Comparison of ENCODE assay signal across 29 cellular contexts in genomic region chr10:126777726-126778125, GRCh38.
"Had no signal": no experiment of that assay in that cellular context is flagged by ENCODE, and none has a peak within 500 bp of the region (broad histone marks: within the 10 kb centered on the region; RNA-seq: fewer than 3 reads in every experiment).

No MANE protein-coding gene starts in this region.

- H3K27ac Mint-ChIP-seq: activated CD4-positive, alpha-beta T cell treated with anti-CD3 and anti-CD28 coated beads for 36 hours; activated CD4-positive, alpha-beta T cell treated with anti-CD3 and anti-CD28 coated beads, Interleukin-2, amount 10 ng/mL, durations not matched to agents 7 days and 5 days; activated CD8-positive, alpha-beta T cell treated with anti-CD3 and anti-CD28 coated beads, Interleukin-2, amount 10 ng/mL, durations not matched to agents 7 days and 5 days; activated naive CD4-positive, alpha-beta T cell treated with anti-CD3 and anti-CD28 coated beads, Interleukin-2, amount 10 ng/mL, durations not matched to agents 7 days and 5 days; activated naive CD8-positive, alpha-beta T cell; activated naive CD8-positive, alpha-beta T cell treated with anti-CD3 and anti-CD28 coated beads, Interleukin-2, amount 50 U/mL, for 24 hours; activated T-cell treated with anti-CD3 and anti-CD28 coated beads, Interleukin-2, amount 50 U/mL, for 24 hours; brain had no signal

- H3K9me3 Mint-ChIP-seq: activated CD4-positive, alpha-beta T cell treated with anti-CD3 and anti-CD28 coated beads, Interleukin-2, amount 10 ng/mL, durations not matched to agents 7 days and 5 days; activated naive CD8-positive, alpha-beta T cell treated with anti-CD3 and anti-CD28 coated beads, Interleukin-2, amount 50 U/mL, for 24 hours; activated T-cell treated with anti-CD3 and anti-CD28 coated beads, Interleukin-2, amount 50 U/mL, for 24 hours had no signal

- H3K4me1 Mint-ChIP-seq: activated CD4-positive, alpha-beta T cell treated with anti-CD3 and anti-CD28 coated beads for 36 hours; activated CD4-positive, alpha-beta T cell treated with anti-CD3 and anti-CD28 coated beads, Interleukin-2, amount 10 ng/mL, durations not matched to agents 7 days and 5 days; activated naive CD4-positive, alpha-beta T cell treated with anti-CD3 and anti-CD28 coated beads, Interleukin-2, amount 10 ng/mL, durations not matched to agents 7 days and 5 days; activated naive CD8-positive, alpha-beta T cell treated with anti-CD3 and anti-CD28 coated beads, Interleukin-2, amount 50 U/mL, for 24 hours; brain had no signal

- H3K27me3 ChIP-seq: SJCRH30 had no signal

- H3K27me3 Mint-ChIP-seq: activated CD4-positive, alpha-beta T cell treated with anti-CD3 and anti-CD28 coated beads for 36 hours; activated CD4-positive, alpha-beta T cell treated with anti-CD3 and anti-CD28 coated beads, Interleukin-2, amount 10 ng/mL, durations not matched to agents 7 days and 5 days; activated naive CD4-positive, alpha-beta T cell treated with anti-CD3 and anti-CD28 coated beads, Interleukin-2, amount 10 ng/mL, durations not matched to agents 7 days and 5 days; activated naive CD8-positive, alpha-beta T cell treated with anti-CD3 and anti-CD28 coated beads, Interleukin-2, amount 50 U/mL, for 24 hours; activated T-cell treated with anti-CD3 and anti-CD28 coated beads, Interleukin-2, amount 50 U/mL, for 24 hours; brain had no signal

- H3K4me3 ChIP-seq: SJCRH30, SK-N-MC had no signal

- H3K27ac ChIP-seq: SJCRH30, SK-N-MC, WERI-Rb-1 had no signal

- ATAC-seq: activated CD4-positive, alpha-beta T cell treated with anti-CD3 and anti-CD28 coated beads for 36 hours; activated CD8-positive, alpha-beta T cell treated with anti-CD3 and anti-CD28 coated beads, Interleukin-2, amount 10 ng/mL, durations not matched to agents 7 days and 5 days; activated naive CD8-positive, alpha-beta T cell treated with anti-CD3 and anti-CD28 coated beads, Interleukin-2, amount 50 U/mL, for 24 hours; Panc1 had no signal

- H3K9me3 ChIP-seq: SJCRH30 had no signal

- DNase-seq: activated CD4-positive, alpha-beta T cell treated with anti-CD3 and anti-CD28 coated beads for 36 hours; activated CD4-positive, alpha-beta T cell treated with anti-CD3 and anti-CD28 coated beads, Interleukin-2, amount 10 ng/mL, durations not matched to agents 7 days and 5 days; activated CD4-positive, alpha-beta T cell treated with anti-CD3 and anti-CD28 coated beads, Interleukin-2, amount 50 U/mL, for 48 hours; activated CD8-positive, alpha-beta T cell treated with anti-CD3 and anti-CD28 coated beads, Interleukin-2, amount 10 ng/mL, durations not matched to agents 7 days and 5 days; activated gamma-delta T cell treated with Interleukin-2 at 50 U/mL for 16 hours; activated naive CD4-positive, alpha-beta T cell treated with anti-CD3 and anti-CD28 coated beads, Interleukin-2, amount 10 ng/mL, durations not matched to agents 7 days and 5 days; activated naive CD8-positive, alpha-beta T cell treated with anti-CD3 and anti-CD28 coated beads, Interleukin-2, amount 50 U/mL, for 24 hours; activated T-cell treated with anti-CD3 and anti-CD28 coated beads, Interleukin-2, amount 50 U/mL, for 24 hours; anterior cingulate cortex; caudate nucleus; Karpas-422; KBM-7; NCI-H1105; NCI-H1417 treated with DMSO at 0.1 percent for 48 hours; NCI-H187 treated with DMSO at 0.1 percent for 48 hours; NCI-H2081; NCI-H2171 treated with DMSO at 0.1 percent for 48 hours; NCI-H226; NCI-H446 treated with DMSO at 0.1 percent for 48 hours; NCI-H524; NCI-H69; SHP77; SJCRH30; T1000; WERI-Rb-1 had no signal

- H3K4me3 Mint-ChIP-seq: activated CD4-positive, alpha-beta T cell treated with anti-CD3 and anti-CD28 coated beads for 36 hours; activated CD4-positive, alpha-beta T cell treated with anti-CD3 and anti-CD28 coated beads, Interleukin-2, amount 10 ng/mL, durations not matched to agents 7 days and 5 days; activated CD8-positive, alpha-beta T cell treated with anti-CD3 and anti-CD28 coated beads, Interleukin-2, amount 10 ng/mL, durations not matched to agents 7 days and 5 days; activated naive CD4-positive, alpha-beta T cell treated with anti-CD3 and anti-CD28 coated beads, Interleukin-2, amount 10 ng/mL, durations not matched to agents 7 days and 5 days; activated naive CD8-positive, alpha-beta T cell; activated naive CD8-positive, alpha-beta T cell treated with anti-CD3 and anti-CD28 coated beads, Interleukin-2, amount 50 U/mL, for 24 hours; activated T-cell treated with anti-CD3 and anti-CD28 coated beads, Interleukin-2, amount 50 U/mL, for 24 hours; brain had no signal

- H3K36me3 Mint-ChIP-seq: activated naive CD4-positive, alpha-beta T cell treated with anti-CD3 and anti-CD28 coated beads, Interleukin-2, amount 10 ng/mL, durations not matched to agents 7 days and 5 days; activated naive CD8-positive, alpha-beta T cell; brain had no signal

- H3K4me1 ChIP-seq: SJCRH30 had no signal

- H3K36me3 ChIP-seq: SJCRH30, WERI-Rb-1 had no signal
